In genomic region chr6:40817369-40817768, GRCh38 we compare ENCODE assay signal across 37 cellular contexts.
"Had no signal": no experiment of that assay in that cellular context is flagged by ENCODE, and none has a peak within 500 bp of the region (broad histone marks: within the 10 kb centered on the region; RNA-seq: fewer than 3 reads in every experiment).

No MANE protein-coding gene starts in this region.

- H3K27ac ChIP-seq: brain microvascular endothelial cell, coronary artery, dorsolateral prefrontal cortex, epithelial cell of prostate, esophagus squamous epithelium, gastroesophageal sphincter, heart right ventricle, WERI-Rb-1 had no signal

- H3K4me1 Mint-ChIP-seq: activated B cell treated with CpG ODN at 0.5 μM for 24 hours; activated naive CD4-positive, alpha-beta T cell treated with anti-CD3 and anti-CD28 coated beads, Interleukin-2, amount 10 ng/mL, durations not matched to agents 7 days and 5 days; activated naive CD8-positive, alpha-beta T cell treated with anti-CD3 and anti-CD28 coated beads, Interleukin-2, amount 10 ng/mL, durations not matched to agents 7 days and 5 days; central memory CD8-positive, alpha-beta T cell had no signal

- H3K27me3 ChIP-seq: brain microvascular endothelial cell, dorsolateral prefrontal cortex, esophagus squamous epithelium, gastroesophageal sphincter, heart right ventricle had no signal

- H3K4me1 ChIP-seq: esophagus squamous epithelium, gastroesophageal sphincter, heart right ventricle had no signal

- ATAC-seq: activated CD4-positive, CD25-positive, alpha-beta regulatory T cell treated with anti-CD3 and anti-CD28 coated beads, Interleukin-2, amount 50 U/mL, for 24 hours; activated T-cell treated with anti-CD3 and anti-CD28 coated beads, Interleukin-2, amount 50 U/mL, for 72 hours; effector memory CD8-positive, alpha-beta T cell; gastroesophageal sphincter; heart right ventricle; T-helper 17 cell had no signal

- H3K27me3 Mint-ChIP-seq: activated B cell treated with CpG ODN at 0.5 μM for 24 hours; central memory CD8-positive, alpha-beta T cell had no signal

- H3K4me3 Mint-ChIP-seq: activated B cell treated with CpG ODN at 0.5 μM for 24 hours; activated naive CD4-positive, alpha-beta T cell treated with anti-CD3 and anti-CD28 coated beads, Interleukin-2, amount 10 ng/mL, durations not matched to agents 7 days and 5 days; activated naive CD8-positive, alpha-beta T cell treated with anti-CD3 and anti-CD28 coated beads, Interleukin-2, amount 10 ng/mL, durations not matched to agents 7 days and 5 days; activated T-cell treated with anti-CD3 and anti-CD28 coated beads, Interleukin-2, amount 50 U/mL, for 24 hours; activated T-cell treated with anti-CD3 and anti-CD28 coated beads, Interleukin-2, amount 50 U/mL, for 72 hours; central memory CD8-positive, alpha-beta T cell; dendritic cell treated with granulocyte-macrophage colony-stimulating factor and Interleukin-4, amounts not matched to agents 40 ng/mL and 50 ng/mL, for 4 days; effector memory CD8-positive, alpha-beta T cell; T-helper 17 cell; T-helper 2 cell treated with Interferon-gamma antibody and Interleukin-4, amounts not matched to agents 5 μg/mL and 100 μg/mL, for 36 hours had no signal

- H3K9me3 Mint-ChIP-seq: activated B cell treated with CpG ODN at 0.5 μM for 24 hours; activated naive CD4-positive, alpha-beta T cell treated with anti-CD3 and anti-CD28 coated beads, Interleukin-2, amount 10 ng/mL, durations not matched to agents 7 days and 5 days; activated naive CD4-positive, alpha-beta T cell treated with anti-CD3 and anti-CD28 coated beads, Interleukin-2, amount 50 U/mL, for 72 hours; activated naive CD8-positive, alpha-beta T cell treated with anti-CD3 and anti-CD28 coated beads, Interleukin-2, amount 10 ng/mL, durations not matched to agents 7 days and 5 days; activated T-cell treated with anti-CD3 and anti-CD28 coated beads, Interleukin-2, amount 50 U/mL, for 24 hours; central memory CD8-positive, alpha-beta T cell; dendritic cell treated with granulocyte-macrophage colony-stimulating factor and Interleukin-4, amounts not matched to agents 40 ng/mL and 50 ng/mL, for 4 days; effector memory CD8-positive, alpha-beta T cell; T-helper 2 cell treated with Interferon-gamma antibody and Interleukin-4, amounts not matched to agents 5 μg/mL and 100 μg/mL, for 36 hours had no signal

- DNase-seq: activated B cell treated with CpG ODN at 0.5 μM for 24 hours; activated CD4-positive, alpha-beta T cell treated with anti-CD3 and anti-CD28 coated beads for 48 hours; activated CD4-positive, alpha-beta T cell treated with anti-CD3 and anti-CD28 coated beads, Interleukin-2, amount 50 U/mL, for 1 hour; activated CD4-positive, alpha-beta T cell treated with anti-CD3 and anti-CD28 coated beads, Interleukin-2, amount 50 U/mL, for 48 hours; activated CD8-positive, alpha-beta memory T cell treated with anti-CD3 and anti-CD28 coated beads, Interleukin-2, amount 50 U/mL, for 48 hours; activated gamma-delta T cell; activated naive CD4-positive, alpha-beta T cell; activated naive CD4-positive, alpha-beta T cell treated with anti-CD3 and anti-CD28 coated beads, Interleukin-2, amount 10 ng/mL, durations not matched to agents 7 days and 5 days; activated naive CD8-positive, alpha-beta T cell treated with anti-CD3 and anti-CD28 coated beads, Interleukin-2, amount 10 ng/mL, durations not matched to agents 7 days and 5 days; activated T-cell treated with anti-CD3 and anti-CD28 coated beads for 4 hours; activated T-cell treated with anti-CD3 and anti-CD28 coated beads, Interleukin-2, amount 50 U/mL, for 24 hours; activated T-cell treated with anti-CD3 and anti-CD28 coated beads, Interleukin-2, amount 50 U/mL, for 72 hours; amniotic stem cell; anterior cingulate cortex; brain microvascular endothelial cell; dorsolateral prefrontal cortex; effector CD4-positive, alpha-beta T cell; effector memory CD8-positive, alpha-beta T cell; esophagus squamous epithelium; foreskin melanocyte; heart right ventricle; T-helper 1 cell; T-helper 17 cell; WERI-Rb-1 had no signal

- H3K36me3 ChIP-seq: brain microvascular endothelial cell, esophagus squamous epithelium, gastroesophageal sphincter, heart right ventricle, WERI-Rb-1 had no signal

- H3K4me3 ChIP-seq: coronary artery, dorsolateral prefrontal cortex, esophagus squamous epithelium, gastroesophageal sphincter, heart right ventricle had no signal

- H3K27ac Mint-ChIP-seq: activated B cell treated with CpG ODN at 0.5 μM for 24 hours; activated naive CD4-positive, alpha-beta T cell treated with anti-CD3 and anti-CD28 coated beads, Interleukin-2, amount 10 ng/mL, durations not matched to agents 7 days and 5 days; activated naive CD4-positive, alpha-beta T cell treated with anti-CD3 and anti-CD28 coated beads, Interleukin-2, amount 50 U/mL, for 72 hours; activated naive CD8-positive, alpha-beta T cell treated with anti-CD3 and anti-CD28 coated beads, Interleukin-2, amount 10 ng/mL, durations not matched to agents 7 days and 5 days; activated T-cell treated with anti-CD3 and anti-CD28 coated beads, Interleukin-2, amount 50 U/mL, for 24 hours; activated T-cell treated with anti-CD3 and anti-CD28 coated beads, Interleukin-2, amount 50 U/mL, for 72 hours; dendritic cell treated with granulocyte-macrophage colony-stimulating factor and Interleukin-4, amounts not matched to agents 40 ng/mL and 50 ng/mL, for 4 days; effector memory CD8-positive, alpha-beta T cell; T-helper 17 cell; T-helper 2 cell treated with Interferon-gamma antibody and Interleukin-4, amounts not matched to agents 5 μg/mL and 100 μg/mL, for 36 hours had no signal

- H3K9me3 ChIP-seq: esophagus squamous epithelium, gastroesophageal sphincter, heart right ventricle had no signal

- H3K36me3 Mint-ChIP-seq: activated naive CD4-positive, alpha-beta T cell treated with anti-CD3 and anti-CD28 coated beads, Interleukin-2, amount 10 ng/mL, durations not matched to agents 7 days and 5 days; activated naive CD4-positive, alpha-beta T cell treated with anti-CD3 and anti-CD28 coated beads, Interleukin-2, amount 50 U/mL, for 72 hours; activated naive CD8-positive, alpha-beta T cell treated with anti-CD3 and anti-CD28 coated beads, Interleukin-2, amount 10 ng/mL, durations not matched to agents 7 days and 5 days had no signal

- FAIRE-seq: astrocyte, bronchial epithelial cell, endometrium, endothelial cell of umbilical vein, TTC549 had no signal
